Comparison of ENCODE assay signal across 18 cellular contexts in genomic region chr2:53407363-53408080, GRCh38.
DNase-seq lines count a peak whose midpoint lies in the region; FAIRE-seq and TF ChIP-seq lines count a peak whose summit lies in the region.
"Had no signal": no experiment of that assay in that cellular context is flagged by ENCODE, and none has a peak within 500 bp of the region (broad histone marks: within the 10 kb centered on the region; RNA-seq: fewer than 3 reads in every experiment).

No MANE protein-coding gene starts in this region.

- peaks cover 24% of the 10 kb centered on the region for H3K9me3 ChIP-seq in PC-9 (ENCODE audit: insufficient read depth, low read depth)
- no peaks in the 10 kb centered on the region for H3K9me3 ChIP-seq in effector memory CD4-positive, alpha-beta T cell (ENCODE audit: control insufficient read depth, low read length)
- H3K9me3 ChIP-seq: BLaER1, Peyer's patch had no signal

- no peak for FAIRE-seq in urothelium cell line (lab: Jason Lieb, UNC)

- TF ChIP-seq CTCF in PC-9 (conservative IDR thresholded peaks at IDR 0.05) (no peak), epithelial cell of esophagus (IDR thresholded peaks at IDR 0.05; ENCODE audit: insufficient read depth, low read depth, low read length, missing control alignments) (no peak)

- intact Hi-C loops in PC-9 (cut with micrococcal nuclease; ENCODE audit: unreplicated experiment): no loop called here

- H3K4me2 ChIP-seq in PC-9: no peak overlapping the region
- H3K4me2 ChIP-seq: BLaER1 had no signal

- H3F3A ChIP-seq in PC-9 (ENCODE audit: insufficient read depth, low read depth): peaks cover 16% of the 10 kb centered on the region; the same call in 1 of the 2 replicates

- peaks cover 29% of the 10 kb centered on the region for H3K4me1 ChIP-seq in PC-9 (replicated peaks; ENCODE audit: insufficient read depth)
- no peaks in the 10 kb centered on the region for H3K4me1 ChIP-seq in effector memory CD4-positive, alpha-beta T cell (ENCODE audit: control insufficient read depth, insufficient read depth, low read length, poor library complexity, severe bottlenecking)
- H3K4me1 ChIP-seq: BLaER1, Peyer's patch had no signal

- no peak overlapping the region for H2AFZ ChIP-seq in PC-9

- POLR2A ChIA-PET in PC-9 (lab: Charles Lee; ENCODE audit: unreplicated experiment): no interaction called here

- no peaks in the 10 kb centered on the region for H3K79me2 ChIP-seq in PC-9 (ENCODE audit: low read depth)

- BruUV-seq in PC-9 (replicated peaks; lab: Mats Ljungman, UMichigan): no TSS peak

- no peaks in the 10 kb centered on the region for H3K36me3 ChIP-seq in PC-9 (ENCODE audit: low read depth)
- no peaks in the 10 kb centered on the region for H3K36me3 ChIP-seq in effector memory CD4-positive, alpha-beta T cell (ENCODE audit: control insufficient read depth, insufficient read depth, low read length)
- H3K36me3 ChIP-seq: BLaER1, Peyer's patch had no signal

- H3K27ac ChIP-seq in PC-9: peak overlapping the region; percentile 48
- H3K27ac ChIP-seq in effector memory CD4-positive, alpha-beta T cell (ENCODE audit: insufficient read depth, low read length, poor library complexity, severe bottlenecking): no peak overlapping the region
- H3K27ac ChIP-seq: BLaER1, HL-60, Peyer's patch had no signal

- H3K9me2 ChIP-seq in PC-9 (ENCODE audit: insufficient read depth): no peaks in the 10 kb centered on the region

- DNase-seq in HPDE6-E6E7 (ENCODE audit: extremely low spot score): peak; percentile 13
- DNase-seq in PC-9: peak in 1 of 2 experiments; percentile 78
- DNase-seq in epithelial cell of esophagus (ENCODE audit: low read depth): peak; percentile 72
- DNase-seq in urothelium cell line (ENCODE audit: low spot score): peak; percentile 25
- DNase-seq in effector memory CD4-positive, alpha-beta T cell: no peak
- DNase-seq in ACHN: no peak
- DNase-seq in hepatic stellate cell (ENCODE audit: low spot score): no peak
- DNase-seq: CD8-positive, alpha-beta memory T cell; KG1; MM.1S; NCI-H1105 treated with DMSO at 0.1 percent for 48 hours; NCI-H187 treated with DMSO at 0.1 percent for 48 hours; NCI-H2171; NCI-H774; Peyer's patch; SIG-M5 had no signal

- CTCF ChIA-PET in PC-9 (lab: Charles Lee): no interaction called here

- H4K20me1 ChIP-seq in PC-9 (ENCODE audit: insufficient read depth): no peaks in the 10 kb centered on the region
- H4K20me1 ChIP-seq: BLaER1 had no signal

- H3K4me3 ChIP-seq in PC-9 (no peak overlapping the region), epithelial cell of esophagus (ENCODE audit: low read length) (no peak overlapping the region)
- no peak overlapping the region for H3K4me3 ChIP-seq in effector memory CD4-positive, alpha-beta T cell (ENCODE audit: insufficient read depth, low read depth, low read length, poor library complexity, severe bottlenecking)
- H3K4me3 ChIP-seq: BLaER1, Peyer's patch had no signal

- no peaks in the 10 kb centered on the region for H3K27me3 ChIP-seq in PC-9 (ENCODE audit: insufficient read depth, low read depth)
- H3K27me3 ChIP-seq in effector memory CD4-positive, alpha-beta T cell (replicated peaks; ENCODE audit: control insufficient read depth, insufficient read depth, low read length, poor library complexity, severe bottlenecking): no peaks in the 10 kb centered on the region
- H3K27me3 ChIP-seq: BLaER1, Peyer's patch had no signal

- in situ Hi-C loops in ACHN (cut with HindIII; ENCODE audit: low pct_ligation_motif_present, low pct_unique_long_range_greater_than_20kb, low sequenced_read_pairs): no loop called here

Comparison
In these comparisons a context has a peak if more than half of its experiments do, and no peak if none do; other contexts are left out.
1. DNase-seq: peak in HPDE6-E6E7 (single experiment), epithelial cell of esophagus (single experiment) and urothelium cell line (single experiment); none in effector memory CD4-positive, alpha-beta T cell (0 of 3), ACHN (single experiment) and hepatic stellate cell (single experiment).